Comparison of ENCODE assay signal across 8 cellular contexts in genomic region chr9:39483880-39484279, GRCh38.
DNase-seq lines count a peak whose midpoint lies in the region; ATAC-seq lines count a peak whose summit lies in the region.
"Not testable (repeated sequence)": the region's sequence is repeated elsewhere in the genome, so short reads cannot be mapped to it uniquely, and the experiment has no call there.

No MANE protein-coding gene starts in this region.

- H3K4me1 ChIP-seq in naive thymus-derived CD4-positive, alpha-beta T cell (ENCODE audit: control insufficient read depth in 2 of 2, insufficient read depth in 2 of 2, low read length in 2 of 2), result not testable (repeated sequence)

- H3K9me3 ChIP-seq in naive thymus-derived CD4-positive, alpha-beta T cell (ENCODE audit: control insufficient read depth in 2 of 3, low read length in 3 of 3), result not testable (repeated sequence)

- POLR2A ChIA-PET in naive thymus-derived CD4-positive, alpha-beta T cell (lab: Charles Lee), result not testable (repeated sequence)

- not testable (repeated sequence) for H3K27me3 Mint-ChIP-seq in naive thymus-derived CD4-positive, alpha-beta T cell

- H3K36me3 ChIP-seq in naive thymus-derived CD4-positive, alpha-beta T cell (ENCODE audit: control insufficient read depth in 2 of 3, insufficient read depth in 3 of 3, low read length in 3 of 3), result not testable (repeated sequence)

- not testable (repeated sequence) for H3K27me3 ChIP-seq in naive thymus-derived CD4-positive, alpha-beta T cell (ENCODE audit: control insufficient read depth in 2 of 2, insufficient read depth in 2 of 2, low read length in 2 of 2)

- peak; percentile 26 for ATAC-seq in GM18498 (IDR thresholded peaks at IDR 0.05; ENCODE audit: unreplicated experiment)
- ATAC-seq in GM18873 (IDR thresholded peaks at IDR 0.05; ENCODE audit: low FRiP score, unreplicated experiment), result peak; percentile 11
- peak; percentile 25 for ATAC-seq in GM19438 (IDR thresholded peaks at IDR 0.05; ENCODE audit: low read depth, unreplicated experiment)
- ATAC-seq in GM21576 (IDR thresholded peaks at IDR 0.05; ENCODE audit: unreplicated experiment), result peak; percentile 23
- peak; percentile 27 for ATAC-seq in HG02798 (IDR thresholded peaks at IDR 0.05; ENCODE audit: poor library complexity, unreplicated experiment)
- ATAC-seq in HG03103 (IDR thresholded peaks at IDR 0.05; ENCODE audit: low read depth, unreplicated experiment), result peak; percentile 21
- ATAC-seq in HG03460 (IDR thresholded peaks at IDR 0.05; ENCODE audit: unreplicated experiment), result peak; percentile 33
- peak; percentile 49 for ATAC-seq in naive thymus-derived CD4-positive, alpha-beta T cell

- not testable (repeated sequence) for H3K9me3 Mint-ChIP-seq in naive thymus-derived CD4-positive, alpha-beta T cell

- H3K27ac ChIP-seq in naive thymus-derived CD4-positive, alpha-beta T cell (ENCODE audit: low read depth, low read length), result not testable (repeated sequence)

- not testable (repeated sequence) for H3K27ac Mint-ChIP-seq in naive thymus-derived CD4-positive, alpha-beta T cell

- DNase-seq in naive thymus-derived CD4-positive, alpha-beta T cell, result not testable (repeated sequence)

- H3K4me3 ChIP-seq in naive thymus-derived CD4-positive, alpha-beta T cell (ENCODE audit: low read length), result not testable (repeated sequence)

- not testable (repeated sequence) for H3K4me1 Mint-ChIP-seq in naive thymus-derived CD4-positive, alpha-beta T cell

- not testable (repeated sequence) for H3K36me3 Mint-ChIP-seq in naive thymus-derived CD4-positive, alpha-beta T cell

- intact Hi-C loops in naive thymus-derived CD4-positive, alpha-beta T cell (cut with micrococcal nuclease), result not testable (repeated sequence)

- not testable (repeated sequence) for H3K4me3 Mint-ChIP-seq in naive thymus-derived CD4-positive, alpha-beta T cell

- CTCF ChIA-PET in naive thymus-derived CD4-positive, alpha-beta T cell (lab: Charles Lee), result not testable (repeated sequence)
